ENCODE assay signal across 1 cellular context in the genomic region with DNA sequence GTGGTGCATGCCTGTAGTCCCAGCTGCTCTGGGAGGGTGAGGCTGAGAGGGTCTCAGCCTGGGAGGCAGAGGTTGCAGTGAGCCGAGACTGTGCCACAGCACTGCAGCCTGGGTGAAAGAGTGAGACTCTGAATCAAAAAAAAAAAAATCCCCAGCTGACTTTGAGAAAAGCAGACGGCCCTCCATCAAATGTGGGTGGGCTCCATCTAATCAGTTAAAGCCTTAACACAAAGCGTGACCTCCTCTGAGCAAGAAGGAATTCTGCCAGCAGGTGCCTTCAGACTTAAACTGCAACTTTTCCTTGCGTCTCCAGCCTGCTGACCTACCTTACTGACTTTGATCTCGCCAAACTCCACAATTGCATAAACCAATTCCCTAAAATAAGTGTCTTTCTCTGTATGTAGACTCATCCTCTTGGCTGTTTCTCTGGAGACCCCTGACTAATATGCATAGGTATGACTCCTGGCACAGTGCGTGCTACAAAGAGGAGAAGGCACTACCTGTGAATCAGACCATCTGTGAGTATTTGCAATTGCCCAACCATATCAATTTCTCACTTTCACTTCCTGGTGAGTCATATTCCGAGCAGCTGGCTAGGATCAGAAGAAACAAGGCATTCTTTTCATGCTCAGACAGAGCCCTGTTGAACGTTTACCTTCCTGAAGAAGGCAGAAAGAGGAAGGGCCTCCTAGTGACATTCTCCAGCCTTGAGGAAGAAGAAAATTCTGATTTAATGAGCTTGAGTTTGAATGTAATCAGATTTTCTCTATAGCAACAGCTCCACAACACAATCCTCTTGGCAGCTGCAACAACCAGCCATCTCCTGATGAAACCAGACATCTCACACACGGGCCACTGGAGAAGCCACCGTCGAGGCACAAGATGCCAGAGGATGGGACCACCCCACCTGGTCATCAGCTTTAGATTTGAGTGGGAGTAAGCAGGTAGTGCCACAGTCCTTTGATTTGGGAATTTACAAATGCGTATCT.
TF ChIP-seq lines count a peak whose summit lies in the region.

No MANE protein-coding gene starts in this region.

TF ChIP-seq in HepG2, 621 proteins besides CTCF, POLR2A, EP300 and RAD21 (continued from another document and continues in another):
- TF ChIP-seq ZBTB1 (CRISPR knock-in tag; IDR thresholded peaks at IDR 0.05; ENCODE audit: borderline replicate concordance) (no peak), RARG (CRISPR knock-in tag; IDR thresholded peaks at IDR 0.05; ENCODE audit: low read depth) (no peak), DMAP1 (CRISPR knock-in tag; IDR thresholded peaks at IDR 0.05) (no peak), FOSL1 (CRISPR knock-in tag; IDR thresholded peaks at IDR 0.05; ENCODE audit: borderline replicate concordance) (peak; percentile 96), HMG20B (CRISPR knock-in tag; conservative IDR thresholded peaks at IDR 0.05) (0 out of 2 replicates have a peak, but pooled peaks have one; percentile 40), ZNF276 (CRISPR knock-in tag; IDR thresholded peaks at IDR 0.05; ENCODE audit: low read depth) (no peak), TBP (CRISPR knock-in tag; IDR thresholded peaks at IDR 0.05) (no peak), RBFOX2 (IDR thresholded peaks at IDR 0.05; ENCODE audit: low read depth, low read length) (no peak), CCDC6 (CRISPR knock-in tag; IDR thresholded peaks at IDR 0.05) (no peak), HOXD1 (CRISPR knock-in tag; IDR thresholded peaks at IDR 0.05) (no peak), FOXP1 (IDR thresholded peaks at IDR 0.05) (no peak), FOXP1 (CRISPR knock-in tag; IDR thresholded peaks at IDR 0.05) (peak; percentile 43; the same call in 1 of the 2 replicates), ASH2L (IDR thresholded peaks at IDR 0.05; ENCODE audit: insufficient read length, low read depth, low read length) (no peak), CBX1 (IDR thresholded peaks at IDR 0.05; ENCODE audit: low read depth) (no peak), FOXM1 (CRISPR knock-in tag; IDR thresholded peaks at IDR 0.05) (no peak), ATRX (CRISPR knock-in tag; IDR thresholded peaks at IDR 0.05; ENCODE audit: borderline replicate concordance) (no peak), ZNF781 (CRISPR knock-in tag; IDR thresholded peaks at IDR 0.05; ENCODE audit: borderline replicate concordance, not compliant biosample characterization) (no peak), TIGD3 (CRISPR knock-in tag; IDR thresholded peaks at IDR 0.05; ENCODE audit: borderline replicate concordance) (no peak), SNAI1 (CRISPR knock-in tag; IDR thresholded peaks at IDR 0.05; ENCODE audit: borderline replicate concordance) (no peak), ZFP36 (IDR thresholded peaks at IDR 0.05; ENCODE audit: borderline replicate concordance, low read depth, low read length, partially characterized antibody) (no peak), PRDM10 (CRISPR knock-in tag; IDR thresholded peaks at IDR 0.05; ENCODE audit: low read depth) (peak; percentile 51; the same call in 1 of the 2 replicates), MBNL3 (CRISPR knock-in tag; conservative IDR thresholded peaks at IDR 0.05) (no peak), ATAD3A (CRISPR knock-in tag; IDR thresholded peaks at IDR 0.05) (no peak), KDM3A (CRISPR knock-in tag; IDR thresholded peaks at IDR 0.05; ENCODE audit: low read depth) (no peak; the same call in 1 of the 2 replicates), MIER3 (CRISPR knock-in tag; IDR thresholded peaks at IDR 0.05; ENCODE audit: borderline replicate concordance) (peak; percentile 54; the same call in 1 of the 2 replicates), MLLT10 (CRISPR knock-in tag; IDR thresholded peaks at IDR 0.05) (no peak), HNRNPK (IDR thresholded peaks at IDR 0.05; ENCODE audit: low read depth, low read length, poor library complexity, severe bottlenecking) (no peak), MLX (CRISPR knock-in tag; IDR thresholded peaks at IDR 0.05) (0 out of 2 replicates have a peak, but pooled peaks have one; percentile 21), ZBTB3 (CRISPR knock-in tag; IDR thresholded peaks at IDR 0.05; ENCODE audit: borderline replicate concordance, low read depth) (no peak), ELF1 (CRISPR knock-in tag; IDR thresholded peaks at IDR 0.05) (peak; percentile 79), ZBTB34 (CRISPR knock-in tag; IDR thresholded peaks at IDR 0.05) (no peak), NR2F6 (IDR thresholded peaks at IDR 0.05) (peak; percentile 57), NR2F6 (CRISPR knock-in tag; IDR thresholded peaks at IDR 0.05) (0 out of 2 replicates have a peak, but pooled peaks have one; percentile 54), NCOA1 (CRISPR knock-in tag; IDR thresholded peaks at IDR 0.05) (no peak), PTBP1 (IDR thresholded peaks at IDR 0.05; ENCODE audit: low read depth, low read length, poor library complexity, severe bottlenecking) (no peak)
- TF ChIP-seq, protein P1, sequence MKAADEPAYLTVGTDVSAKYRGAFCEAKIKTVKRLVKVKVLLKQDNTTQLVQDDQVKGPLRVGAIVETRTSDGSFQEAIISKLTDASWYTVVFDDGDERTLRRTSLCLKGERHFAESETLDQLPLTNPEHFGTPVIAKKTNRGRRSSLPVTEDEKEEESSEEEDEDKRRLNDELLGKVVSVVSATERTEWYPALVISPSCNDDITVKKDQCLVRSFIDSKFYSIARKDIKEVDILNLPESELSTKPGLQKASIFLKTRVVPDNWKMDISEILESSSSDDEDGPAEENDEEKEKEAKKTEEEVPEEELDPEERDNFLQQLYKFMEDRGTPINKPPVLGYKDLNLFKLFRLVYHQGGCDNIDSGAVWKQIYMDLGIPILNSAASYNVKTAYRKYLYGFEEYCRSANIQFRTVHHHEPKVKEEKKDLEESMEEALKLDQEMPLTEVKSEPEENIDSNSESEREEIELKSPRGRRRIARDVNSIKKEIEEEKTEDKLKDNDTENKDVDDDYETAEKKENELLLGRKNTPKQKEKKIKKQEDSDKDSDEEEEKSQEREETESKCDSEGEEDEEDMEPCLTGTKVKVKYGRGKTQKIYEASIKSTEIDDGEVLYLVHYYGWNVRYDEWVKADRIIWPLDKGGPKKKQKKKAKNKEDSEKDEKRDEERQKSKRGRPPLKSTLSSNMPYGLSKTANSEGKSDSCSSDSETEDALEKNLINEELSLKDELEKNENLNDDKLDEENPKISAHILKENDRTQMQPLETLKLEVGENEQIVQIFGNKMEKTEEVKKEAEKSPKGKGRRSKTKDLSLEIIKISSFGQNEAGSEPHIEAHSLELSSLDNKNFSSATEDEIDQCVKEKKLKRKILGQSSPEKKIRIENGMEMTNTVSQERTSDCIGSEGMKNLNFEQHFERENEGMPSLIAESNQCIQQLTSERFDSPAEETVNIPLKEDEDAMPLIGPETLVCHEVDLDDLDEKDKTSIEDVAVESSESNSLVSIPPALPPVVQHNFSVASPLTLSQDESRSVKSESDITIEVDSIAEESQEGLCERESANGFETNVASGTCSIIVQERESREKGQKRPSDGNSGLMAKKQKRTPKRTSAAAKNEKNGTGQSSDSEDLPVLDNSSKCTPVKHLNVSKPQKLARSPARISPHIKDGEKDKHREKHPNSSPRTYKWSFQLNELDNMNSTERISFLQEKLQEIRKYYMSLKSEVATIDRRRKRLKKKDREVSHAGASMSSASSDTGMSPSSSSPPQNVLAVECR (CRISPR knock-in tag; IDR thresholded peaks at IDR 0.05; ENCODE audit: borderline replicate concordance): peak; percentile 23; the same call in 1 of the 2 replicates
- TF ChIP-seq, protein P2, sequence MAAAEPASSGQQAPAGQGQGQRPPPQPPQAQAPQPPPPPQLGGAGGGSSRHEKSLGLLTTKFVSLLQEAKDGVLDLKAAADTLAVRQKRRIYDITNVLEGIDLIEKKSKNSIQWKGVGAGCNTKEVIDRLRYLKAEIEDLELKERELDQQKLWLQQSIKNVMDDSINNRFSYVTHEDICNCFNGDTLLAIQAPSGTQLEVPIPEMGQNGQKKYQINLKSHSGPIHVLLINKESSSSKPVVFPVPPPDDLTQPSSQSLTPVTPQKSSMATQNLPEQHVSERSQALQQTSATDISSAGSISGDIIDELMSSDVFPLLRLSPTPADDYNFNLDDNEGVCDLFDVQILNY (CRISPR knock-in tag; conservative IDR thresholded peaks at IDR 0.05): no peak
- TF ChIP-seq, protein P3, sequence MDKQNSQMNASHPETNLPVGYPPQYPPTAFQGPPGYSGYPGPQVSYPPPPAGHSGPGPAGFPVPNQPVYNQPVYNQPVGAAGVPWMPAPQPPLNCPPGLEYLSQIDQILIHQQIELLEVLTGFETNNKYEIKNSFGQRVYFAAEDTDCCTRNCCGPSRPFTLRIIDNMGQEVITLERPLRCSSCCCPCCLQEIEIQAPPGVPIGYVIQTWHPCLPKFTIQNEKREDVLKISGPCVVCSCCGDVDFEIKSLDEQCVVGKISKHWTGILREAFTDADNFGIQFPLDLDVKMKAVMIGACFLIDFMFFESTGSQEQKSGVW (CRISPR knock-in tag; IDR thresholded peaks at IDR 0.05; ENCODE audit: borderline replicate concordance): no peak
- TF ChIP-seq, protein P4, sequence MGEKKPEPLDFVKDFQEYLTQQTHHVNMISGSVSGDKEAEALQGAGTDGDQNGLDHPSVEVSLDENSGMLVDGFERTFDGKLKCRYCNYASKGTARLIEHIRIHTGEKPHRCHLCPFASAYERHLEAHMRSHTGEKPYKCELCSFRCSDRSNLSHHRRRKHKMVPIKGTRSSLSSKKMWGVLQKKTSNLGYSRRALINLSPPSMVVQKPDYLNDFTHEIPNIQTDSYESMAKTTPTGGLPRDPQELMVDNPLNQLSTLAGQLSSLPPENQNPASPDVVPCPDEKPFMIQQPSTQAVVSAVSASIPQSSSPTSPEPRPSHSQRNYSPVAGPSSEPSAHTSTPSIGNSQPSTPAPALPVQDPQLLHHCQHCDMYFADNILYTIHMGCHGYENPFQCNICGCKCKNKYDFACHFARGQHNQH (CRISPR knock-in tag; IDR thresholded peaks at IDR 0.05): 0 out of 2 replicates have a peak, but pooled peaks have one; percentile 26
